9 cellular contexts compared by ENCODE assay signal in genomic region chr1:172359531-172359991, GRCh38.
DNase-seq lines count a peak whose midpoint lies in the region; ATAC-seq and TF ChIP-seq lines count a peak whose summit lies in the region.
"Had no signal": no experiment of that assay in that cellular context is flagged by ENCODE, and none has a peak within 500 bp of the region (broad histone marks: within the 10 kb centered on the region; RNA-seq: fewer than 3 reads in every experiment).

No MANE protein-coding gene starts in this region.

- no peak overlapping the region for H3K4ac ChIP-seq in H9 (ENCODE audit: low read depth, low read length)

- H3K4me3 Mint-ChIP-seq in H9: no peak overlapping the region

- H3K4me1 ChIP-seq in H9 (ENCODE audit: insufficient read depth, low read length): peaks cover 17% of the 10 kb centered on the region; the same call in 1 of the 2 replicates
- H3K4me1 ChIP-seq: right lobe of liver had no signal

- H3K4me1 Mint-ChIP-seq in H9: peaks cover 25 to 37% of the 10 kb centered on the region in 2 experiments

- WGBS in H9 (ENCODE audit: extremely low coverage, insufficient read length, low lambda C conversion rate): no CpG with 5 or more reads among the region's 3 CpGs

- H3K4me2 ChIP-seq in H9 (ENCODE audit: insufficient read depth, insufficient read length, low read length): no peak overlapping the region

- no peak overlapping the region for H2BK12ac ChIP-seq in H9 (ENCODE audit: insufficient read length, low read depth, low read length)

- H3K4me3 ChIP-seq in GM12865 (ENCODE audit: low read depth, low read length) (peak overlapping the region; percentile 14; the same call in 1 of the 2 replicates), dorsolateral prefrontal cortex (peak overlapping the region in 9 of 59 donors; percentile 5 to 44 (median 27))
- H3K4me3 ChIP-seq: right lobe of liver had no signal

- no peaks in the 10 kb centered on the region for H3K27me3 Mint-ChIP-seq in H9 (ENCODE audit: low read depth)

- H3K79me1 ChIP-seq in H9 (ENCODE audit: insufficient read depth, low read depth, low read length, poor library complexity, severe bottlenecking): no peaks in the 10 kb centered on the region

- no peak for DNase-seq in GM12865 (ENCODE audit: low read depth)
- peak; percentile 99 for DNase-seq in NCI-H526 treated with DMSO at 0.1 percent for 48 hours (lab: John Stamatoyannopoulos, UW)
- DNase-seq in dorsolateral prefrontal cortex: no peak
- DNase-seq in renal cortical epithelial cell (ENCODE audit: low read depth): peak; percentile 93
- DNase-seq in H9: no peak

- H2AFZ ChIP-seq in H9 (ENCODE audit: low read length): no peak overlapping the region

- no peak overlapping the region for H4K5ac ChIP-seq in H9 (ENCODE audit: insufficient read length, low read depth, low read length)

- H3K79me2 ChIP-seq in H9 (ENCODE audit: insufficient read depth, low read length): no peaks in the 10 kb centered on the region

- H4K8ac ChIP-seq in H9 (replicated peaks; ENCODE audit: insufficient read length, low read depth, low read length): no peak overlapping the region

- H2AK5ac ChIP-seq in H9 (ENCODE audit: insufficient read length, low read length): no peak overlapping the region

- no peak overlapping the region for H2BK15ac ChIP-seq in H9 (ENCODE audit: low read depth, low read length)

- no peak overlapping the region for H2BK20ac ChIP-seq in H9 (ENCODE audit: low read depth, low read length, poor library complexity, severe bottlenecking)

- no peak overlapping the region for H3K14ac ChIP-seq in H9 (ENCODE audit: insufficient read depth, low read length)

- H3K36me3 Mint-ChIP-seq in H9 (ENCODE audit: insufficient read depth in 1 of 3, low read depth in 3 of 3): no peaks in the 10 kb centered on the region

- no peak overlapping the region for H2BK5ac ChIP-seq in H9 (ENCODE audit: insufficient read length, low read length)

- TF ChIP-seq CTCF in GM12865 (IDR thresholded peaks at IDR 0.05; ENCODE audit: insufficient read depth, low read depth, low read length, missing control alignments) (no peak), dorsolateral prefrontal cortex (IDR thresholded peaks at IDR 0.05 in 54 of 56, conservative IDR thresholded peaks at IDR 0.05 in 2 of 56; ENCODE audit: low read depth in 1 of 56, partially characterized antibody in 56 of 56) (no peak), H9 (conservative IDR thresholded peaks at IDR 0.05) (no peak)

- H3T11ph ChIP-seq in H9 (ENCODE audit: low read length): no peak overlapping the region

- no peaks in the 10 kb centered on the region for H3K9me3 ChIP-seq in H9 (ENCODE audit: control insufficient read depth, low read depth, low read length)
- H3K9me3 ChIP-seq: right lobe of liver had no signal

- H2BK120ac ChIP-seq in H9 (ENCODE audit: low read depth, low read length, poor library complexity, severe bottlenecking): no peak overlapping the region

- H3K9me3 Mint-ChIP-seq in H9: no peaks in the 10 kb centered on the region

- no peaks in the 10 kb centered on the region for H4K20me1 ChIP-seq in H9 (ENCODE audit: control insufficient read depth, insufficient read depth, insufficient read length)

- H3K18ac ChIP-seq in H9 (ENCODE audit: insufficient read length, low read depth, low read length): no peak overlapping the region

- H4K91ac ChIP-seq in H9 (ENCODE audit: insufficient read length, low read depth, low read length): no peak overlapping the region

- intact Hi-C loops in dorsolateral prefrontal cortex (cut with DNase I): no loop called here

- H3K9ac ChIP-seq in H9 (ENCODE audit: extremely low read depth, insufficient read length, low read length): no peak overlapping the region

- peaks cover 2% of the 10 kb centered on the region for H3K23me2 ChIP-seq in H9 (ENCODE audit: insufficient read length, low read depth, low read length, poor library complexity, severe bottlenecking)

- no peak overlapping the region for H3K23ac ChIP-seq in H9 (ENCODE audit: insufficient read length, low read depth, low read length)

- H3K27ac Mint-ChIP-seq in H9: no peak overlapping the region

- H3K56ac ChIP-seq in H9 (ENCODE audit: insufficient read length, low read depth, low read length): no peak overlapping the region

- H3K27me3 ChIP-seq in dorsolateral prefrontal cortex: no peaks in the 10 kb centered on the region
- H3K27me3 ChIP-seq in H9 (ENCODE audit: insufficient read depth, low read length): no peaks in the 10 kb centered on the region
- H3K27me3 ChIP-seq: right lobe of liver had no signal

- H3K27ac ChIP-seq in dorsolateral prefrontal cortex: peak overlapping the region in 55 of 59 donors; percentile 5 to 91 (median 76)
- no peak overlapping the region for H3K27ac ChIP-seq in H9 (ENCODE audit: insufficient read length, low read depth, low read length)

- ATAC-seq in HG03378 (IDR thresholded peaks at IDR 0.05; ENCODE audit: unreplicated experiment): no peak
- no peak for ATAC-seq in HG03280 (IDR thresholded peaks at IDR 0.05; ENCODE audit: unreplicated experiment)
- no peak for ATAC-seq in GM18870 (IDR thresholded peaks at IDR 0.05; ENCODE audit: unreplicated experiment)

Comparison
In these comparisons a context has a peak if more than half of its experiments do, and no peak if none do; other contexts are left out.
1. DNase-seq: peak in NCI-H526 treated with DMSO at 0.1 percent for 48 hours (single experiment) and renal cortical epithelial cell (single experiment); none in GM12865 (single experiment), dorsolateral prefrontal cortex (0 of 10) and H9 (single experiment).